Comparison of ENCODE assay signal across 23 cellular contexts in genomic region chr1:239363920-239364319, GRCh38. TPM values are rescaled to one million over a fixed set of nuclear protein-coding genes. Genes with fewer than 3 reads are reported as not detected.
DNase-seq lines count a peak whose midpoint lies in the region; TF ChIP-seq lines count a peak whose summit lies in the region.
"Had no signal": no experiment of that assay in that cellular context is flagged by ENCODE, and none has a peak within 500 bp of the region (broad histone marks: within the 10 kb centered on the region; RNA-seq: fewer than 3 reads in every experiment).

No MANE protein-coding gene starts in this region.

- peaks cover 9% of the 10 kb centered on the region for H3K36me3 Mint-ChIP-seq in Caco-2 (ENCODE audit: insufficient read depth, unreplicated experiment)
- H3K36me3 Mint-ChIP-seq: CD8-positive, alpha-beta T cell had no signal

- peaks cover 20% of the 10 kb centered on the region for H3K4me1 ChIP-seq in Caco-2
- no peaks in the 10 kb centered on the region for H3K4me1 ChIP-seq in SJCRH30
- H3K4me1 ChIP-seq: A549 had no signal

- no peak overlapping the region for H3K27ac ChIP-seq in SJCRH30
- H3K27ac ChIP-seq in caudate nucleus (ENCODE audit: low read depth, low read length) = no peak overlapping the region
- H3K27ac ChIP-seq: A549, Peyer's patch had no signal

- intact Hi-C loops in Caco-2 (cut with micrococcal nuclease; ENCODE audit: unreplicated experiment) = loop anchor here (1.0 to 2.0 kb wide), 5 partner anchors 11 to 131 kb away; partner anchors contain the start of gene CHRM3

- no peak for TF ChIP-seq CTCF in Caco-2 (IDR thresholded peaks at IDR 0.05; ENCODE audit: insufficient read depth in 1 of 2, low read depth in 1 of 2, low read length in 1 of 2, severe bottlenecking in 1 of 2, unreplicated experiment in 1 of 2)
- TF ChIP-seq CTCF in epithelial cell of esophagus (IDR thresholded peaks at IDR 0.05; ENCODE audit: insufficient read depth, low read depth, low read length, missing control alignments) = no peak

- no peaks in the 10 kb centered on the region for H3K27me3 Mint-ChIP-seq in Caco-2 (ENCODE audit: insufficient read depth, unreplicated experiment)

- H3K4me1 Mint-ChIP-seq in Caco-2 (ENCODE audit: low read depth, unreplicated experiment) = peaks cover 31% of the 10 kb centered on the region

- H3K4me3 ChIP-seq in Caco-2 (ENCODE audit: low read depth, low read length) = no peak overlapping the region
- no peak overlapping the region for H3K4me3 ChIP-seq in epithelial cell of esophagus (ENCODE audit: low read length)
- no peak overlapping the region for H3K4me3 ChIP-seq in SJCRH30
- H3K4me3 ChIP-seq: A549, GM12878, Peyer's patch had no signal

- no peak for DNase-seq in Caco-2
- peak; percentile 89 for DNase-seq in MV-4-11 (lab: John Stamatoyannopoulos, UW)
- peak; percentile 46 for DNase-seq in OCI-M1 (lab: John Stamatoyannopoulos, UW)
- DNase-seq in epithelial cell of esophagus (ENCODE audit: low read depth) = peak; percentile 2
- no peak for DNase-seq in NCI-H2196 treated with DMSO at 0.1 percent for 48 hours (lab: John Stamatoyannopoulos, UW; ENCODE audit: unreplicated experiment)
- no peak for DNase-seq in OCI-M2 (lab: John Stamatoyannopoulos, UW; ENCODE audit: unreplicated experiment)
- no peak for DNase-seq in SJCRH30
- no peak for DNase-seq in caudate nucleus (lab: John Stamatoyannopoulos, UW)
- DNase-seq: CD8-positive, alpha-beta T cell; DMS53; EL; GOT3; NCI-H1048; NCI-H1436 treated with DMSO at 0.1 percent for 48 hours; NCI-H2081 treated with DMSO at 0.1 percent for 48 hours; NCI-H510A; NCI-H748 treated with DMSO at 0.1 percent for 48 hours; NK-92 treated with Interleukin-12 subunit alpha and Interleukin-12 subunit beta, amount 100 ng/mL, for 24 hours; Peyer's patch; SK-N-SH had no signal

- CTCF ChIA-PET in Caco-2 (lab: Charles Lee) = no interaction called here

- H3K27ac Mint-ChIP-seq in Caco-2 (ENCODE audit: unreplicated experiment) = peak overlapping the region; percentile 40
- H3K27ac Mint-ChIP-seq: CD8-positive, alpha-beta T cell had no signal

- BruUV-seq in Caco-2 (replicated peaks; lab: Mats Ljungman, UMichigan) = no TSS peak

- H3K27me3 ChIP-seq in Caco-2 (replicated peaks; ENCODE audit: control insufficient read depth, insufficient read depth, low read length) (no peaks in the 10 kb centered on the region), SJCRH30 (no peaks in the 10 kb centered on the region)
- H3K27me3 ChIP-seq: Peyer's patch had no signal

- POLR2A ChIA-PET in Caco-2 (lab: Charles Lee) = no interaction called here

- H3K36me3 ChIP-seq in Caco-2 (ENCODE audit: control insufficient read depth, insufficient read depth, low read length) (no peaks in the 10 kb centered on the region), SJCRH30 (no peaks in the 10 kb centered on the region)
- H3K36me3 ChIP-seq: Peyer's patch had no signal

- no peaks in the 10 kb centered on the region for H3K9me3 ChIP-seq in Caco-2
- no peaks in the 10 kb centered on the region for H3K9me3 ChIP-seq in SJCRH30 (replicated peaks)
- H3K9me3 ChIP-seq: A549, Peyer's patch, SK-N-SH had no signal

- peaks cover 14% of the 10 kb centered on the region for H3K9me3 Mint-ChIP-seq in Caco-2 (ENCODE audit: unreplicated experiment)
- H3K9me3 Mint-ChIP-seq: CD8-positive, alpha-beta T cell had no signal

- H3K4me3 Mint-ChIP-seq in Caco-2 (ENCODE audit: unreplicated experiment) = no peak overlapping the region
- H3K4me3 Mint-ChIP-seq: CD8-positive, alpha-beta T cell had no signal

RNA-seq across cellular contexts. Expression of gene CHRM3, which starts 22.4 kb away (rescaled TPM):
- 6.8 and 8.6 TPM in 2 replicates for total RNA-seq in Caco-2 (2022)
- total RNA-seq in SJCRH30 (2014; rRNA removed; shearing (Covaris generic)) = 0.47 and 0.63 TPM in 2 replicates
- total RNA-seq: CD8-positive, alpha-beta T cell; T-helper 1 cell treated with Interleukin-12 subunit alpha and Interleukin-12 subunit beta and Interleukin-4 antibody, amounts not matched to agents 30 ng/mL and 1 ng/mL, for 36 hours had no signal

Comparison
In these comparisons a context has a peak if more than half of its experiments do, and no peak if none do; other contexts are left out.
1. DNase-seq: peak in MV-4-11 (single experiment), OCI-M1 (single experiment) and epithelial cell of esophagus (single experiment); none in Caco-2 (0 of 2), NCI-H2196 treated with DMSO at 0.1 percent for 48 hours (single experiment), OCI-M2 (single experiment), SJCRH30 (0 of 2) and caudate nucleus (0 of 61).